21 cellular contexts compared by ENCODE assay signal in the genomic region with DNA sequence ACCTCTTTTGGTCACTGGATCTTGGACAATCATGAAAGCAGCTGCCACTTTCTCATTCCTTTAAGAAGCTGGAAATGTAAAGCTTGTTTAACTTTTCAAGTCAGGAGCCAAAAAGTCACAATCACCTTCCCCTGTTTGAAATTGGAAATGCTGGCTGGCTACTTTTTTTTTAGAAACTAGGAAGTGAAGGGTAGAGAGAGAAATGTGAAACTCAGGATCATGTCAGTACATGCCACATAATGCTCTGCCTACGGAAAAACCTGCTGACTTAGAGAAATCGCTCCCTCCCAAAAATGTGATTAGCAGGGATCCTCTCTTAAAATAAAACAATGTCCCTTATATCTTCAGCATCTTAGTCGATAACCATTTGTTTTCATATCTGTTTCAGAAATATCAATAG.
A peak's percentile ranks its signal among the peaks of the same experiment; 100 is the strongest.
DNase-seq lines count a peak whose midpoint lies in the region; ATAC-seq, FAIRE-seq and TF ChIP-seq lines count a peak whose summit lies in the region.
"Had no signal": no experiment of that assay in that cellular context is flagged by ENCODE, and none has a peak within 500 bp of the region (broad histone marks: within the 10 kb centered on the region; RNA-seq: fewer than 3 reads in every experiment).

No MANE protein-coding gene starts in this region.

- H2BK5ac ChIP-seq in H9 (ENCODE audit: insufficient read length, low read length), result no peak overlapping the region

- DNase-seq in H9 (no peak), NCI-H1105 (lab: John Stamatoyannopoulos, UW) (peak; percentile 66), astrocyte (ENCODE audit: low read depth) (no peak), myocyte (ENCODE audit: low read depth) (peak; percentile 22), left lung (no peak), NOMO-1 treated with DMSO at 0.1 percent for 48 hours (lab: John Stamatoyannopoulos, UW; ENCODE audit: unreplicated experiment) (no peak), kidney tubule cell (ENCODE audit: low spot score) (no peak)
- DNase-seq: activated CD4-positive, CD25-positive, alpha-beta regulatory T cell treated with anti-CD3 and anti-CD28 coated beads, Interleukin-2, amount 50 U/mL, for 72 hours; heart left ventricle; HFFc6; immature natural killer cell; lower lobe of right lung; NCI-H2081; NCI-H526 treated with DMSO at 0.1 percent for 48 hours; pancreas; T-helper 9 cell; uterus had no signal

- H4K8ac ChIP-seq in H9 (replicated peaks; ENCODE audit: insufficient read length, low read depth, low read length), result no peak overlapping the region

- H4K5ac ChIP-seq in H9 (ENCODE audit: insufficient read length, low read depth, low read length), result no peak overlapping the region

- H3K23me2 ChIP-seq in H9 (ENCODE audit: insufficient read length, low read depth, low read length, poor library complexity, severe bottlenecking), result no peaks in the 10 kb centered on the region

- no peak overlapping the region for H3K18ac ChIP-seq in H9 (ENCODE audit: insufficient read length, low read depth, low read length)

- no peak overlapping the region for H2AK5ac ChIP-seq in H9 (ENCODE audit: insufficient read length, low read length)

- H3K4me1 ChIP-seq in H9 (ENCODE audit: insufficient read depth, low read length) (peaks cover 17% of the 10 kb centered on the region; the same call in 1 of the 2 replicates), astrocyte (ENCODE audit: insufficient read depth, low read length) (no peaks in the 10 kb centered on the region), left lung (no peaks in the 10 kb centered on the region)
- H3K4me1 ChIP-seq: heart left ventricle, lower lobe of right lung, pancreas, uterus had no signal

- H3K9me3 ChIP-seq in H9 (ENCODE audit: control insufficient read depth, low read depth, low read length), result no peaks in the 10 kb centered on the region
- H3K9me3 ChIP-seq in astrocyte (ENCODE audit: insufficient read depth, low read depth, low read length), result peaks cover 3% of the 10 kb centered on the region
- no peaks in the 10 kb centered on the region for H3K9me3 ChIP-seq in left lung
- H3K9me3 ChIP-seq: heart left ventricle, lower lobe of right lung, pancreas, uterus had no signal

- H3K27ac Mint-ChIP-seq in H9, result peak overlapping the region in 2 of 3 experiments; percentile 93 to 94; a peak in 4 of 7 replicates
- H3K27ac Mint-ChIP-seq in astrocyte (ENCODE audit: unreplicated experiment), result peak overlapping the region; percentile 90
- H3K27ac Mint-ChIP-seq: activated T-helper 2 cell treated with anti-CD3 and anti-CD28 coated beads, Interferon-gamma antibody, Interleukin-2, Interleukin-4, amounts not matched to agents 10 μg/mL and 5 μg/mL and 100 μg/mL, durations not matched to agents 14 hours and 24 hours and 36 hours; B cell; HFFc6; immature natural killer cell had no signal

- H3K9me3 Mint-ChIP-seq in H9 (no peaks in the 10 kb centered on the region), astrocyte (ENCODE audit: unreplicated experiment) (no peaks in the 10 kb centered on the region)
- H3K9me3 Mint-ChIP-seq: activated T-helper 2 cell treated with anti-CD3 and anti-CD28 coated beads, Interferon-gamma antibody, Interleukin-2, Interleukin-4, amounts not matched to agents 10 μg/mL and 5 μg/mL and 100 μg/mL, durations not matched to agents 14 hours and 24 hours and 36 hours; immature natural killer cell had no signal

- FAIRE-seq in astrocyte (lab: Jason Lieb, UNC), result no peak
- FAIRE-seq: GM12891, pancreas had no signal

- no peak overlapping the region for H3T11ph ChIP-seq in H9 (ENCODE audit: low read length)

- intact Hi-C loops in left lung (cut with DNase I), result no loop called here

- peaks cover 3 to 10% (median 8%) of the 10 kb centered on the region in 3 experiments; a peak in 5 of 7 replicates for H3K36me3 Mint-ChIP-seq in H9 (ENCODE audit: insufficient read depth in 1 of 3, low read depth in 3 of 3)
- H3K36me3 Mint-ChIP-seq in astrocyte (ENCODE audit: low read depth, unreplicated experiment), result peaks cover 2% of the 10 kb centered on the region
- H3K36me3 Mint-ChIP-seq: immature natural killer cell had no signal

- ATAC-seq in left lung, result no peak
- ATAC-seq: heart left ventricle, lower lobe of right lung, pancreas, sciatic nerve had no signal

- H3K9ac ChIP-seq in H9 (ENCODE audit: extremely low read depth, insufficient read length, low read length) (no peak overlapping the region), astrocyte (ENCODE audit: low read length) (no peak overlapping the region)

- no peak overlapping the region for H3K4me2 ChIP-seq in H9 (ENCODE audit: insufficient read depth, insufficient read length, low read length)
- H3K4me2 ChIP-seq in astrocyte (ENCODE audit: low read length), result no peak overlapping the region

- no peak overlapping the region for H4K91ac ChIP-seq in H9 (ENCODE audit: insufficient read length, low read depth, low read length)

- H3K79me2 ChIP-seq in H9 (ENCODE audit: insufficient read depth, low read length), result no peaks in the 10 kb centered on the region
- H3K79me2 ChIP-seq in astrocyte (ENCODE audit: insufficient read depth, low read length), result no peaks in the 10 kb centered on the region

- H2BK15ac ChIP-seq in H9 (ENCODE audit: low read depth, low read length), result no peak overlapping the region

- no peak overlapping the region for H3K4ac ChIP-seq in H9 (ENCODE audit: low read depth, low read length)

- H2BK20ac ChIP-seq in H9 (ENCODE audit: low read depth, low read length, poor library complexity, severe bottlenecking), result no peak overlapping the region

- no CpG with 5 or more reads among the region's 3 CpGs for WGBS in H9 (ENCODE audit: extremely low coverage, insufficient read length, low lambda C conversion rate)

- no peak for TF ChIP-seq CTCF in H9 (conservative IDR thresholded peaks at IDR 0.05)
- no peak for TF ChIP-seq CTCF in astrocyte (IDR thresholded peaks at IDR 0.05; ENCODE audit: insufficient read depth, low read depth, low read length)
- TF ChIP-seq CTCF in left lung (IDR thresholded peaks at IDR 0.05), result no peak

- no peak overlapping the region for H3K56ac ChIP-seq in H9 (ENCODE audit: insufficient read length, low read depth, low read length)

- H4K20me1 ChIP-seq in H9 (ENCODE audit: control insufficient read depth, insufficient read depth, insufficient read length) (no peaks in the 10 kb centered on the region), astrocyte (ENCODE audit: insufficient read depth, low read length) (no peaks in the 10 kb centered on the region)

- H3K79me1 ChIP-seq in H9 (ENCODE audit: insufficient read depth, low read depth, low read length, poor library complexity, severe bottlenecking), result peaks cover 2% of the 10 kb centered on the region

- no peak overlapping the region for H2BK120ac ChIP-seq in H9 (ENCODE audit: low read depth, low read length, poor library complexity, severe bottlenecking)

- H3K14ac ChIP-seq in H9 (ENCODE audit: insufficient read depth, low read length), result no peak overlapping the region

- H3K4me3 ChIP-seq in astrocyte (ENCODE audit: insufficient read depth, low read depth, low read length), result no peak overlapping the region
- no peak overlapping the region for H3K4me3 ChIP-seq in left lung
- H3K4me3 ChIP-seq: heart left ventricle, lower lobe of right lung, pancreas, uterus had no signal

- no peak overlapping the region for H2BK12ac ChIP-seq in H9 (ENCODE audit: insufficient read length, low read depth, low read length)

- H3K4me3 Mint-ChIP-seq in H9 (no peak overlapping the region), astrocyte (ENCODE audit: unreplicated experiment) (no peak overlapping the region)
- H3K4me3 Mint-ChIP-seq: B cell, HFFc6, immature natural killer cell had no signal

- H3K36me3 ChIP-seq in astrocyte (ENCODE audit: insufficient read depth, low read length) (no peaks in the 10 kb centered on the region), left lung (no peaks in the 10 kb centered on the region)
- H3K36me3 ChIP-seq: heart left ventricle, lower lobe of right lung, pancreas, uterus had no signal

- H3K27me3 ChIP-seq in H9 (ENCODE audit: insufficient read depth, low read length) (no peaks in the 10 kb centered on the region), astrocyte (ENCODE audit: insufficient read depth, low read length) (no peaks in the 10 kb centered on the region), left lung (peaks cover 1 to 44% of the 10 kb centered on the region in 2 donors)
- H3K27me3 ChIP-seq: uterus had no signal

- peaks cover 49 to 54% of the 10 kb centered on the region in 2 experiments for H3K4me1 Mint-ChIP-seq in H9
- peaks cover 36% of the 10 kb centered on the region for H3K4me1 Mint-ChIP-seq in astrocyte (ENCODE audit: low read depth, unreplicated experiment)

- no peak overlapping the region for H3K27ac ChIP-seq in H9 (ENCODE audit: insufficient read length, low read depth, low read length)
- no peak overlapping the region for H3K27ac ChIP-seq in astrocyte (ENCODE audit: low read depth, low read length)
- H3K27ac ChIP-seq in left lung, result no peak overlapping the region
- H3K27ac ChIP-seq: heart left ventricle, lower lobe of right lung, pancreas, uterus had no signal

- H3K27me3 Mint-ChIP-seq in H9 (ENCODE audit: low read depth) (no peaks in the 10 kb centered on the region), astrocyte (ENCODE audit: low read depth, unreplicated experiment) (peaks cover 3% of the 10 kb centered on the region)
- H3K27me3 Mint-ChIP-seq: B cell had no signal

- no peak overlapping the region for H3K23ac ChIP-seq in H9 (ENCODE audit: insufficient read length, low read depth, low read length)

- H2AFZ ChIP-seq in H9 (ENCODE audit: low read length) (no peak overlapping the region), astrocyte (ENCODE audit: low read depth, low read length) (no peak overlapping the region)

Comparison
In these comparisons a context has a peak if more than half of its experiments do, and no peak if none do; other contexts are left out.
1. DNase-seq: peak in NCI-H1105 (single experiment) and myocyte (single experiment); none in H9 (single experiment), astrocyte (single experiment), left lung (0 of 2), NOMO-1 treated with DMSO at 0.1 percent for 48 hours (single experiment) and kidney tubule cell (single experiment).